Comparison of ENCODE assay signal across 8 cellular contexts in the genomic region with DNA sequence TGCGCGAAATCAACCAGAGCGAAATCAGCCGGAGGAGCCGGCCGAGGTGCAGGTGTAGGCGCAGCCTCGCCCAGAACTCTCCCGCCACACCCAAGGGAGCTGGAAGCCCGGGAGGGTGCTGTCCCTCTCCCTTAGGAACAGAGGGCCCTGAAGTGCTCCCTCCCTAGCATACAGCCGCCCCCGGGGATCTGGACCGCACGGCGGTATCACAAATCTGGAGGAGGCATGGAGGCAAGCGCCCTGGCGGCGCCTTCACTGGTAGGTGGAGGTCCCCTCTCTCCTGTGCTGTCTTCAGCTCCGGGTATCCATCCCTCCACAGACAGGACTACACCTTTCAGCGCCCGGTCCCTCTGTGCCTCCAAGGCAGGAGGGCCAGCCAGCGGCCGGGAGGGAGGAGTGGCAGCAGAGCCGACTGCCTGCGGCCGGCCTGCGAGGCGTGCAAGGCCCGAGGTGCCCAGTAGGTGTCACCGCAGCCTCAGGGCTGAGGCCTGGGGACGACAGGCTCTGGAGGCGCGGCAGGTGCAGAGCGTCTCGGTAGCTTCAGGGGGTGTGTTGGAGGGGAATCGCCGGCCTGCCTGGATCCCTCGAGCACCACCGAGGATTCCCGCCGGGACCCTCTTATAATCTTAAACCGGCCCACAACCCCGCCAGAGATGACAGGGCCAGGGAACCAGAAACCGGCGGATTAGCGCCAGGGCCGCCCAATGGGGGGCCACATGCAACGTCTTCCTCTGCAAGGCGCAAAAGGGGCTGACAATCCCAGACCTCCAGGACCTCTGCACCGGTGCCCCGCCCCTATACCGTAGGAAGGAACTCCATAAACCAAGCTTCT. TPM values are rescaled to one million over a fixed set of nuclear protein-coding genes. Genes with fewer than 3 reads are reported as not detected.
DNase-seq lines count a peak whose midpoint lies in the region; ATAC-seq and TF ChIP-seq lines count a peak whose summit lies in the region.

No MANE protein-coding gene starts in this region.

- H3K4me3 ChIP-seq in Karpas-422 (ENCODE audit: low read length) (no peak overlapping the region), upper lobe of right lung (peak overlapping the region; percentile 12)

- peak; percentile 56 for DNase-seq in DMS153 treated with DMSO at 0.1 percent for 48 hours (lab: John Stamatoyannopoulos, UW; ENCODE audit: unreplicated experiment)
- DNase-seq in Karpas-422: peak; percentile 89
- DNase-seq in SK-N-DZ (ENCODE audit: low spot score): peak; percentile 75
- peak; percentile 81 for DNase-seq in activated naive CD4-positive, alpha-beta T cell treated with anti-CD3 and anti-CD28 coated beads, Interleukin-2, amount 10 ng/mL, durations not matched to agents 7 days and 5 days
- DNase-seq in cardiac septum (ENCODE audit: low spot score): peak; percentile 89
- peak; percentile 31 for DNase-seq in pons (ENCODE audit: low spot score)
- peak; percentile 89 for DNase-seq in upper lobe of right lung

- H3K9ac ChIP-seq in Karpas-422 (ENCODE audit: low read length): no peak overlapping the region

- CTCF ChIA-PET in activated naive CD4-positive, alpha-beta T cell treated with anti-CD3 and anti-CD28 coated beads, Interleukin-2, amount 10 ng/mL, durations not matched to agents 7 days and 5 days (lab: Charles Lee): interaction anchor here (0.8 to 7.0 kb wide), 24 partner anchors 8 to 240 kb away, joined by 3 to 90 read pairs (median 4); a partner anchor contains a TSS

- no peaks in the 10 kb centered on the region for H3K9me3 Mint-ChIP-seq in activated naive CD4-positive, alpha-beta T cell treated with anti-CD3 and anti-CD28 coated beads, Interleukin-2, amount 10 ng/mL, durations not matched to agents 7 days and 5 days

- no peaks in the 10 kb centered on the region for H3K36me3 ChIP-seq in Karpas-422 (ENCODE audit: insufficient read depth, low read length)
- no peaks in the 10 kb centered on the region for H3K36me3 ChIP-seq in upper lobe of right lung

- no peaks in the 10 kb centered on the region for H3K9me2 ChIP-seq in Karpas-422 (replicated peaks; ENCODE audit: insufficient read depth, low read length)

- H2AFZ ChIP-seq in Karpas-422 (ENCODE audit: low read length): no peak overlapping the region

- no peaks in the 10 kb centered on the region for H3K79me2 ChIP-seq in Karpas-422 (ENCODE audit: low read length)

- H3K4me3 Mint-ChIP-seq in activated naive CD4-positive, alpha-beta T cell treated with anti-CD3 and anti-CD28 coated beads, Interleukin-2, amount 10 ng/mL, durations not matched to agents 7 days and 5 days: no peak overlapping the region

- peak overlapping the region; percentile 24 for H3K27ac Mint-ChIP-seq in activated naive CD4-positive, alpha-beta T cell treated with anti-CD3 and anti-CD28 coated beads, Interleukin-2, amount 10 ng/mL, durations not matched to agents 7 days and 5 days

- H3K36me3 Mint-ChIP-seq in activated naive CD4-positive, alpha-beta T cell treated with anti-CD3 and anti-CD28 coated beads, Interleukin-2, amount 10 ng/mL, durations not matched to agents 7 days and 5 days: no peaks in the 10 kb centered on the region

- H3K9me3 ChIP-seq in Karpas-422 (ENCODE audit: low read length) (no peaks in the 10 kb centered on the region), upper lobe of right lung (no peaks in the 10 kb centered on the region)

- TF ChIP-seq CTCF in upper lobe of right lung (IDR thresholded peaks at IDR 0.05): peak; percentile 93

- no peaks in the 10 kb centered on the region for H3K4me1 ChIP-seq in Karpas-422 (ENCODE audit: low read length)
- H3K4me1 ChIP-seq in upper lobe of right lung: peaks cover 30% of the 10 kb centered on the region

- intact Hi-C loops in cardiac septum (cut with DNase I) (loop anchor here (1.0 to 5.0 kb wide), 3 partner anchors 61 to 244 kb away; no protein-coding TSS in a partner anchor), upper lobe of right lung (cut with DNase I) (no loop called here)

- H4K20me1 ChIP-seq in Karpas-422 (ENCODE audit: insufficient read depth, low read depth, low read length): no peaks in the 10 kb centered on the region

- no peaks in the 10 kb centered on the region for H3K27me3 ChIP-seq in Karpas-422 (ENCODE audit: low read length)
- H3K27me3 ChIP-seq in upper lobe of right lung: peaks cover 80% of the 10 kb centered on the region

- H3K4me1 Mint-ChIP-seq in activated naive CD4-positive, alpha-beta T cell treated with anti-CD3 and anti-CD28 coated beads, Interleukin-2, amount 10 ng/mL, durations not matched to agents 7 days and 5 days: peaks cover 22% of the 10 kb centered on the region

- no peak overlapping the region for H3K27ac ChIP-seq in Karpas-422 (ENCODE audit: low read length)
- H3K27ac ChIP-seq in upper lobe of right lung: no peak overlapping the region

- ATAC-seq in GM21717 (IDR thresholded peaks at IDR 0.05; ENCODE audit: unreplicated experiment) (peak; percentile 87), upper lobe of right lung (peak; percentile 90)

- H3K27me3 Mint-ChIP-seq in activated naive CD4-positive, alpha-beta T cell treated with anti-CD3 and anti-CD28 coated beads, Interleukin-2, amount 10 ng/mL, durations not matched to agents 7 days and 5 days: peaks cover 98% of the 10 kb centered on the region

- H3K4me2 ChIP-seq in Karpas-422 (ENCODE audit: low read depth, low read length, poor library complexity, severe bottlenecking): no peak overlapping the region

RNA-seq across cellular contexts. Expression of a gene that starts 2.8 kb away (rescaled TPM):
- total RNA-seq in Karpas-422 (2014; rRNA removed; shearing (Covaris generic); ENCODE audit: low replicate concordance): not detected in 2 replicates
- 0.03 and 0.20 TPM in 2 replicates for polyA plus RNA-seq in SK-N-DZ (2014; cell fraction: cytosol; rRNA removed)
- 0.15 TPM in 1 of 2 replicates, not detected in the other for polyA plus RNA-seq in SK-N-DZ (2014; cell fraction: nucleus; rRNA removed)
- total RNA-seq in cardiac septum: not detected
- 0.69 TPM for total RNA-seq in upper lobe of right lung

RNA-seq across cellular contexts. Expression of a gene that starts 16.6 kb away (rescaled TPM):
- total RNA-seq in Karpas-422 (2014; rRNA removed; shearing (Covaris generic); ENCODE audit: low replicate concordance): 0.11 TPM in 1 of 2 replicates, not detected in the other
- not detected in 2 replicates for polyA plus RNA-seq in SK-N-DZ (2014; cell fraction: cytosol; rRNA removed)
- polyA plus RNA-seq in SK-N-DZ (2014; cell fraction: nucleus; rRNA removed): 0.15 TPM in 1 of 2 replicates, not detected in the other
- not detected for total RNA-seq in cardiac septum
- total RNA-seq in upper lobe of right lung: not detected

Comparison
In these comparisons a context has a peak if more than half of its experiments do, and no peak if none do; other contexts are left out.
1. DNase-seq: peak in every context shown above with its lines; median percentile 89 in Karpas-422; 89 in cardiac septum; 89 in upper lobe of right lung; 81 in activated naive CD4-positive, alpha-beta T cell treated with anti-CD3 and anti-CD28 coated beads, Interleukin-2, amount 10 ng/mL, durations not matched to agents 7 days and 5 days; 75 in SK-N-DZ; 56 in DMS153 treated with DMSO at 0.1 percent for 48 hours; 31 in pons.